Comparison of ENCODE assay signal across 1 cellular context in the genomic region with DNA sequence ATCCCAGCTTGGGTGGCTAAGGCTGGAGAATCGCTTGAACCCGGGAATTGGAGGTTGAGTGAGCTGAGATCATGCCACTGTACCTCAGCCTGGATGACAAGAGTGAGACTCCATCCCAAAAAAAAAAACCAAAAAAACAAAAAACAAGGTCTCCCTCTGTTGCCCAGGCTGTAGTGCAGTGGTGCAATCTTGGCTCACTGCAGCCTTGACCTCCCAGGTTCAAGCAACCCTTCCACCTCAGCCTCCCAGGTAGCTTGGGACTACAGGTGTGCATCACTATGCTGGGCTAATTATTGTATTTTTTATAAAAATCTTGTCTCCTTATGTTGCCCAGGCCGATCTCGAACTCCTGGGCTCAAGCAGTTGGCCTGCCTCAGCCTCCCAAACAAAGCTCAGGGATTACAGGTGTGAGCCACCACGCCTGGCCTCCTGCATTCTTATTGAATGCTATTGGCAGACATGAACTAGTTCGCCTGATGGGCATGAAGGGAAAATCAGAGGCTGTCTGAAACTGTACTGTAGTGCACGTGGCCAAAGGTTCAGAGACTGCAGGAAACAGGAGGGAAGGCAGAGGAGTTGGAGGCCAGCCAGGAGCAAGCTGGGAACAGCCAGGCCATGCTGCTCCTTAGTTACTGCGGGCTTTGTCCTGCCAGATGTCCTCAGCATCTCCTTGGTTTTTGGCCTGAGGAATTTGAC.
TF ChIP-seq lines count a peak whose summit lies in the region.

No MANE protein-coding gene starts in this region.

TF ChIP-seq in HepG2, 621 proteins besides CTCF, POLR2A, EP300 and RAD21 (continued from another document):
- TF ChIP-seq GTF3A (CRISPR knock-in tag; conservative IDR thresholded peaks at IDR 0.05) (0 out of 2 replicates have a peak, but pooled peaks have one; percentile 39), BCL3 (CRISPR knock-in tag; IDR thresholded peaks at IDR 0.05) (peak; percentile 63; the same call in 1 of the 2 replicates)
